In the genomic region with DNA sequence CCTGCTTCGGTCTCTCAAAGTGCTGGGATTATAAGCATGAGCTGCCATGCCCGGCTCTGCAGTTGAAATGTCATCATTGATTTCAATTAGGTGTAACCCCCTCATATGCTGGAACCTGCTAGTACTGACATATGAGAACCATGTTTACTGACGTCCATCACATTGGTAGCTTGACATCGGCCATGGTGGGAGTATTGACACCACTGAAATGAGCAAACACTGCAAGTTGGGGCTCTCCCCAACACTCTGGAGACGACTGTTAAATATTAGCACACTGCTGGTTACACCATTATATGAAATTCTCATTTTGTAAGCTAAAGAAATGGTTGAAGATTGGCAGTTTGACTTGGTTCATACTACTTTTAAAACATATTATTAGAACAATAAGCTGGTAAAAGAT, we compare ENCODE assay signal across 20 cellular contexts.
A peak's percentile ranks its signal among the peaks of the same experiment; 100 is the strongest.
DNase-seq lines count a peak whose midpoint lies in the region; ATAC-seq and TF ChIP-seq lines count a peak whose summit lies in the region.
"Had no signal": no experiment of that assay in that cellular context is flagged by ENCODE, and none has a peak within 500 bp of the region (broad histone marks: within the 10 kb centered on the region; RNA-seq: fewer than 3 reads in every experiment).

No MANE protein-coding gene starts in this region.

- no peak for TF ChIP-seq CTCF in CD4-positive, alpha-beta T cell (IDR thresholded peaks at IDR 0.05)
- TF ChIP-seq CTCF in right atrium auricular region (IDR thresholded peaks at IDR 0.05) = no peak

- no peak overlapping the region for H3K4me3 Mint-ChIP-seq in CD4-positive, alpha-beta T cell
- H3K4me3 Mint-ChIP-seq: activated naive CD4-positive, alpha-beta T cell treated with anti-CD3 and anti-CD28 coated beads, Interleukin-2, amount 50 U/mL, for 24 hours; naive B cell had no signal

- H3K4me1 Mint-ChIP-seq in CD4-positive, alpha-beta T cell (ENCODE audit: low read depth) = peaks cover 11% of the 10 kb centered on the region

- H3K9me3 ChIP-seq in CD4-positive, alpha-beta T cell (ENCODE audit: control insufficient read depth, low read length) = no peaks in the 10 kb centered on the region
- H3K9me3 ChIP-seq in right atrium auricular region = no peaks in the 10 kb centered on the region
- H3K9me3 ChIP-seq: lower lobe of right lung, uterus had no signal

- no peak for ATAC-seq in CD4-positive, alpha-beta T cell (ENCODE audit: poor library complexity)
- ATAC-seq in GM19043 (IDR thresholded peaks at IDR 0.05; ENCODE audit: low read depth, unreplicated experiment) = peak; percentile 36
- peak; percentile 53 for ATAC-seq in HG02678 (IDR thresholded peaks at IDR 0.05; ENCODE audit: unreplicated experiment)
- ATAC-seq in HG03439 (IDR thresholded peaks at IDR 0.05; ENCODE audit: unreplicated experiment) = peak; percentile 49
- no peak for ATAC-seq in HG03469 (IDR thresholded peaks at IDR 0.05; ENCODE audit: unreplicated experiment)
- ATAC-seq: HCT116, lower lobe of right lung, SK-N-SH treated with all-trans-retinoic acid at 6 μM for 48 hours had no signal

- no peaks in the 10 kb centered on the region for H3K9me3 Mint-ChIP-seq in CD4-positive, alpha-beta T cell
- H3K9me3 Mint-ChIP-seq: activated naive CD4-positive, alpha-beta T cell treated with anti-CD3 and anti-CD28 coated beads, Interleukin-2, amount 50 U/mL, for 24 hours; naive B cell had no signal

- CTCF ChIA-PET in CD4-positive, alpha-beta T cell (lab: Charles Lee) = interaction anchor here (0.8 kb wide), 1 partner anchor 15 kb away, joined by 3 read pairs; no protein-coding TSS in a partner anchor

- no peak overlapping the region for H3K4me3 ChIP-seq in right atrium auricular region
- H3K4me3 ChIP-seq: dorsolateral prefrontal cortex, lower lobe of right lung, uterus had no signal

- H3K27me3 ChIP-seq in CD4-positive, alpha-beta T cell (ENCODE audit: control insufficient read depth, insufficient read depth, low read length) = no peaks in the 10 kb centered on the region
- no peaks in the 10 kb centered on the region for H3K27me3 ChIP-seq in right atrium auricular region
- H3K27me3 ChIP-seq: dorsolateral prefrontal cortex, uterus had no signal

- intact Hi-C loops in CD4-positive, alpha-beta T cell (cut with DNase I, micrococcal nuclease) = no loop called here

- H3K36me3 Mint-ChIP-seq in CD4-positive, alpha-beta T cell (ENCODE audit: low read depth) = peaks cover 89% of the 10 kb centered on the region

- no peak overlapping the region for H3K27ac ChIP-seq in CD4-positive, alpha-beta T cell (ENCODE audit: low read depth, low read length)
- no peak overlapping the region for H3K27ac ChIP-seq in right atrium auricular region
- H3K27ac ChIP-seq: dorsolateral prefrontal cortex, lower lobe of right lung, uterus had no signal

- H3K36me3 ChIP-seq in right atrium auricular region = peaks cover 24% of the 10 kb centered on the region
- H3K36me3 ChIP-seq: uterus had no signal

- H3K27me3 Mint-ChIP-seq in CD4-positive, alpha-beta T cell = no peaks in the 10 kb centered on the region
- H3K27me3 Mint-ChIP-seq: activated naive CD4-positive, alpha-beta T cell treated with anti-CD3 and anti-CD28 coated beads, Interleukin-2, amount 50 U/mL, for 24 hours; naive B cell had no signal

- no peak for DNase-seq in CD4-positive, alpha-beta T cell
- DNase-seq in NCI-H2196 treated with DMSO at 0.1 percent for 48 hours (lab: John Stamatoyannopoulos, UW; ENCODE audit: unreplicated experiment) = no peak
- no peak for DNase-seq in nucleus accumbens (lab: John Stamatoyannopoulos, UW)
- no peak for DNase-seq in right atrium auricular region (ENCODE audit: low spot score)
- DNase-seq: dorsolateral prefrontal cortex; erythroblast; lower lobe of right lung; naive B cell; NCI-H2081 treated with DMSO at 0.1 percent for 48 hours; NCI-H526 treated with DMSO at 0.1 percent for 48 hours; posterior cingulate gyrus; stimulated activated naive CD4-positive, alpha-beta T cell treated with Interleukin-2 at 50 U/mL for 16 hours; uterus had no signal

- POLR2A ChIA-PET in CD4-positive, alpha-beta T cell (lab: Charles Lee) = interaction anchor here (0.8 to 2.1 kb wide), 2 partner anchors 12 to 63 kb away, joined by 3 to 7 read pairs; a partner anchor contains a TSS

- no peaks in the 10 kb centered on the region for H3K4me1 ChIP-seq in right atrium auricular region
- H3K4me1 ChIP-seq: uterus had no signal

- peak overlapping the region; percentile 42 for H3K27ac Mint-ChIP-seq in CD4-positive, alpha-beta T cell

Comparison
In these comparisons a context has a peak if more than half of its experiments do, and no peak if none do; other contexts are left out.
1. ATAC-seq: peak in GM19043 (single experiment), HG02678 (single experiment) and HG03439 (single experiment); none in CD4-positive, alpha-beta T cell (single experiment) and HG03469 (single experiment).